In the genomic region with DNA sequence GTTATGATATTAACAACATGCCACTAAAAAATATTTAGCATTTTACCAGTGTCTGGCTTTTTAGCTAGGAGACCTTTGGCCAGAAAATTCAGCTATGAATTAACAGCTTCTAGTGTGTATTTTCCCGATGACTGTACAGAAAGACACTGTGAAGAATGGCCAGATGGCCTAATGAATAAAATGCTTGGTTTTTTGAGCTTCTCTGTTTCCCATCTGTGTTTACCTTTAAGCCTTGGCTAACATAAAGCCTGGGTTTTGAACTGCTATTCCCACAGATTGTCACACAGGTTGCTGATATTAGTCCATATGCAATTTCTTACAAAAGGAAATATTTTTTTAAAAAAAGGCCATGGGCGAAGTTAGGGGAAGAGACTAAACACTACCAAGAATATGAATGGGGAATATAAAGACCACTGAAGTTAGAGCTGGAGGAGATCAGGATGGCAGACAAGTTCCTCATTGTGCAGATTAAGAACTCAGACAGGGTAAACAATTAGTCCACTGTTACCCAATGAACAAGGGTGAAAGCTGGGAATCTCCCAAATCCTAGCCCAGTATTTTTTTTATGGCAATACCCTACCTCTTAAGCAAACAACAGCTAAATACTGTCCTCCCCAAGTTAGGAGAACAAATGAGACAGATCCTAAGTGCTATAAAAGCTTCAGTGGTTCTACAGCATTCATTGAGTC, we compare ENCODE assay signal across 16 cellular contexts.
DNase-seq lines count a peak whose midpoint lies in the region; ATAC-seq and TF ChIP-seq lines count a peak whose summit lies in the region.
"Had no signal": no experiment of that assay in that cellular context is flagged by ENCODE, and none has a peak within 500 bp of the region (broad histone marks: within the 10 kb centered on the region; RNA-seq: fewer than 3 reads in every experiment).

No MANE protein-coding gene starts in this region.

- no peak overlapping the region for H3K14ac ChIP-seq in IMR-90 (replicated peaks; ENCODE audit: low read depth, low read length)

- no peak overlapping the region for H3K18ac ChIP-seq in IMR-90 (ENCODE audit: low read depth, low read length)

- POLR2A ChIA-PET in IMR-90 (lab: Charles Lee; ENCODE audit: unreplicated experiment): no interaction called here

- no peaks in the 10 kb centered on the region for H4K20me1 ChIP-seq in IMR-90 (ENCODE audit: insufficient read depth, low read length)

- H3K9ac ChIP-seq in IMR-90 (ENCODE audit: low read depth, low read length): no peak overlapping the region
- H3K9ac ChIP-seq: SK-N-SH had no signal

- no peak overlapping the region for H2BK20ac ChIP-seq in IMR-90 (ENCODE audit: low read depth, low read length)

- H2BK15ac ChIP-seq in IMR-90 (ENCODE audit: low read depth, low read length): no peak overlapping the region

- no peak overlapping the region for H3K4ac ChIP-seq in IMR-90 (ENCODE audit: low read depth, low read length)

- no peak for TF ChIP-seq CTCF in IMR-90 (conservative IDR thresholded peaks at IDR 0.05; ENCODE audit: low read depth, low read length)

- no peak overlapping the region for H4K91ac ChIP-seq in IMR-90 (ENCODE audit: insufficient read depth, low read depth, low read length)

- TF ChIP-seq POLR2A in IMR-90 (IDR thresholded peaks at IDR 0.05; ENCODE audit: low read depth, low read length): no peak

- BruUV-seq in IMR-90 (replicated peaks; lab: Mats Ljungman, UMichigan): no TSS peak

- H2AFZ ChIP-seq in IMR-90 (replicated peaks; ENCODE audit: low read length, poor library complexity): no peak overlapping the region
- H2AFZ ChIP-seq: GM23338, PC-9 had no signal

- no peaks in the 10 kb centered on the region for H3K27me3 ChIP-seq in IMR-90 (ENCODE audit: control insufficient read depth, insufficient read depth, low read length)

- no peak overlapping the region for H3K56ac ChIP-seq in IMR-90 (ENCODE audit: extremely low read depth, insufficient read depth, low read length)

- H2BK5ac ChIP-seq in IMR-90 (ENCODE audit: low read depth, low read length, poor library complexity, severe bottlenecking): no peak overlapping the region

- no peak overlapping the region for H2BK120ac ChIP-seq in IMR-90 (ENCODE audit: low read depth, low read length)

- H3K79me1 ChIP-seq in IMR-90 (ENCODE audit: low read depth in 1 of 2, low read length in 2 of 2): no peaks in the 10 kb centered on the region

- no peak overlapping the region for H2AK5ac ChIP-seq in IMR-90 (ENCODE audit: low read depth, low read length)

- H3K36me3 ChIP-seq in IMR-90 (ENCODE audit: control insufficient read depth, insufficient read depth, low read length): no peaks in the 10 kb centered on the region

- no peak overlapping the region for H2AK9ac ChIP-seq in IMR-90 (replicated peaks; ENCODE audit: low read depth, low read length, poor library complexity)

- ATAC-seq in IMR-90 (ENCODE audit: low read depth) (peak; percentile 49), GM18519 (IDR thresholded peaks at IDR 0.05; ENCODE audit: low FRiP score, unreplicated experiment) (no peak)
- ATAC-seq: GM23338, T-cell had no signal

- no peaks in the 10 kb centered on the region for H3K9me3 ChIP-seq in IMR-90 (ENCODE audit: control insufficient read depth, insufficient read depth, low read length)
- H3K9me3 ChIP-seq: SK-N-SH had no signal

- CTCF ChIA-PET in IMR-90 (lab: Yijun Ruan, JAX): no interaction called here

- H3K4me2 ChIP-seq in IMR-90 (ENCODE audit: low read depth, low read length): no peak overlapping the region
- H3K4me2 ChIP-seq: GM23338, PC-9, SK-N-SH had no signal

- no peak overlapping the region for H3K27ac ChIP-seq in IMR-90 (ENCODE audit: insufficient read depth, low read length)
- H3K27ac ChIP-seq: PC-9 had no signal

- no peak for TF ChIP-seq RAD21 in IMR-90 (IDR thresholded peaks at IDR 0.05; ENCODE audit: low read length)

- H3K9me1 ChIP-seq in IMR-90 (ENCODE audit: insufficient read depth, low read length): peaks cover 3% of the 10 kb centered on the region; the same call in 1 of the 2 replicates

- H3K4me3 ChIP-seq in IMR-90 (ENCODE audit: insufficient read depth, low read depth, low read length): no peak overlapping the region
- H3K4me3 ChIP-seq: GM23338, PC-9 had no signal

- WGBS in IMR-90 (ENCODE audit: extremely low coverage in 2 of 2, insufficient read length in 1 of 2), 2 experiments: no CpG with 5 or more reads among the region's 2 CpGs

- in situ Hi-C loops in IMR-90 (cut with MboI; ENCODE audit: low sequenced_read_pairs): no loop called here

- H4K5ac ChIP-seq in IMR-90 (ENCODE audit: low read depth, low read length): no peak overlapping the region

- dilution Hi-C loops in IMR-90 (cut with HindIII; ENCODE audit: low sequenced_read_pairs, unreplicated experiment): no loop called here

- H3K4me1 ChIP-seq in IMR-90 (ENCODE audit: control insufficient read depth, insufficient read depth, low read length): no peaks in the 10 kb centered on the region

- intact Hi-C loops in IMR-90 (cut with micrococcal nuclease): no loop called here

- H3K23ac ChIP-seq in IMR-90 (ENCODE audit: low read depth, low read length): no peak overlapping the region

- DNase-seq in COLO829 (ENCODE audit: low spot score) (peak; percentile 71), IMR-90 (peak; percentile 68), NCI-H524 (lab: John Stamatoyannopoulos, UW) (peak; percentile 19 to 76), epidermal melanocyte (ENCODE audit: insufficient read length, low spot score) (peak; percentile 44), inferior parietal cortex (ENCODE audit: extremely low spot score) (no peak), NCI-H1417 (lab: John Stamatoyannopoulos, UW) (no peak)
- DNase-seq in activated CD4-positive, alpha-beta T cell treated with anti-CD3 and anti-CD28 coated beads, Interleukin-2, amount 50 U/mL, for 4 hours: no peak
- DNase-seq: DMS79 treated with DMSO at 0.1 percent for 48 hours, KBM-7, NCI-H187 treated with DMSO at 0.1 percent for 48 hours, NCI-H510A, PC-9, SK-N-SH, T-cell had no signal

- no peak overlapping the region for H4K8ac ChIP-seq in IMR-90 (ENCODE audit: low read depth in 2 of 2, low read length in 2 of 2)

TF ChIP-seq in IMR-90, 13 proteins besides CTCF, POLR2A, EP300 and RAD21:
- TF ChIP-seq MAZ (IDR thresholded peaks at IDR 0.05; ENCODE audit: borderline replicate concordance, low read depth, low read length): no peak
- TF ChIP-seq BHLHE40 (IDR thresholded peaks at IDR 0.05; ENCODE audit: low read depth, low read length): no peak
- TF ChIP-seq FOS (IDR thresholded peaks at IDR 0.05; ENCODE audit: low read depth, low read length): no peak
- no peak for TF ChIP-seq SMC3 (IDR thresholded peaks at IDR 0.05; ENCODE audit: low read depth, low read length)

Comparison
In these comparisons a context has a peak if more than half of its experiments do, and no peak if none do; other contexts are left out.
1. DNase-seq: peak in COLO829 (single experiment), IMR-90 (single experiment), NCI-H524 (2 of 2) and epidermal melanocyte (single experiment); none in activated CD4-positive, alpha-beta T cell treated with anti-CD3 and anti-CD28 coated beads, Interleukin-2, amount 50 U/mL, for 4 hours (0 of 2), inferior parietal cortex (single experiment) and NCI-H1417 (0 of 3).